16 cellular contexts compared by ENCODE assay signal in the genomic region with DNA sequence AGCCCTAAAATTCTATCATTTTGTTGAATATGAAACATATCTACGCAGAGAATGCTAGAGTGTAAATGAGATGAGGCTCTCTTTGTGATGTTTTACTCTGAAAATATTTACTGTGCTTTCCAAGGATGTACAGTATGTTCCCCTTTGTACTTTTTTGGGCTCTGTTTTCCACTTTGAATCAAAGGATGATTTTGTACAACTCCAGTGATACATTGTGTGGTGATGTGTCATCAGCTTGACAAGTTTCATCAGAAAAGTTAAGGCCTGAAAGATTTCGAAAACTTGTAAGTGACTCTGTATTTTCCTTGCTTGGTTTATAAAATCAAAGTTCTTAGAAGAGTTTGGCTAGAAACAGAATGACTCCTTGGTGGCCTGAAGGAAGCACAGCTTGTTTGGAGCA.
DNase-seq lines count a peak whose midpoint lies in the region; ATAC-seq, FAIRE-seq and TF ChIP-seq lines count a peak whose summit lies in the region.
"Had no signal": no experiment of that assay in that cellular context is flagged by ENCODE, and none has a peak within 500 bp of the region (broad histone marks: within the 10 kb centered on the region; RNA-seq: fewer than 3 reads in every experiment).

No MANE protein-coding gene starts in this region.

- no peaks in the 10 kb centered on the region for H3K79me1 ChIP-seq in neuronal stem cell (ENCODE audit: low read depth, low read length)

- no peak overlapping the region for H3K23ac ChIP-seq in neuronal stem cell (ENCODE audit: low read depth, low read length, poor library complexity)

- H4K8ac ChIP-seq in neuronal stem cell (ENCODE audit: low read depth, low read length) = no peak overlapping the region

- H2AK5ac ChIP-seq in neuronal stem cell (ENCODE audit: low read depth, low read length) = no peak overlapping the region

- no peak overlapping the region for H2BK120ac ChIP-seq in neuronal stem cell (ENCODE audit: low read depth, low read length)

- no peak overlapping the region for H3K9ac ChIP-seq in neuronal stem cell (ENCODE audit: low read depth, low read length, poor library complexity)

- TF ChIP-seq RAD21 in A549 (conservative IDR thresholded peaks at IDR 0.05 in 1 of 2, IDR thresholded peaks at IDR 0.05 in 1 of 2) = no peak

- H3K36me3 ChIP-seq in bronchial epithelial cell (ENCODE audit: control insufficient read depth, insufficient read depth, low read length) (no peaks in the 10 kb centered on the region), gastroesophageal sphincter (peaks cover 0 to 2% of the 10 kb centered on the region in 2 donors), neuronal stem cell (replicated peaks in 1 of 2; ENCODE audit: control insufficient read depth in 2 of 2, insufficient read depth in 2 of 2, low read length in 2 of 2) (peaks cover 0 to 2% of the 10 kb centered on the region in 2 donors)

- TF ChIP-seq CTCF in A549 (IDR thresholded peaks at IDR 0.05) = no peak
- TF ChIP-seq CTCF in bronchial epithelial cell (IDR thresholded peaks at IDR 0.05; ENCODE audit: insufficient read depth, low read length, severe bottlenecking) = no peak
- no peak for TF ChIP-seq CTCF in gastroesophageal sphincter (IDR thresholded peaks at IDR 0.05)

- TF ChIP-seq POLR2A in A549 (IDR thresholded peaks at IDR 0.05; ENCODE audit: low read length) = no peak
- TF ChIP-seq POLR2A in gastroesophageal sphincter (IDR thresholded peaks at IDR 0.05) = no peak

- CTCF ChIA-PET in A549 (lab: Yijun Ruan, JAX) = no interaction called here

- no peak overlapping the region for H2BK12ac ChIP-seq in neuronal stem cell (ENCODE audit: low read length)

- POLR2A ChIA-PET in A549 (lab: Yijun Ruan, JAX) = no interaction called here
- POLR2A ChIA-PET in naive thymus-derived CD8-positive, alpha-beta T cell (lab: Charles Lee) = no interaction called here

- no peaks in the 10 kb centered on the region for H3K9me3 Mint-ChIP-seq in naive thymus-derived CD8-positive, alpha-beta T cell
- H3K9me3 Mint-ChIP-seq: activated naive CD4-positive, alpha-beta T cell treated with anti-CD3 and anti-CD28 coated beads for 36 hours; central memory CD8-positive, alpha-beta T cell; nephron progenitor cell had no signal

- H3K4me1 Mint-ChIP-seq in naive thymus-derived CD8-positive, alpha-beta T cell = no peaks in the 10 kb centered on the region
- H3K4me1 Mint-ChIP-seq: central memory CD8-positive, alpha-beta T cell had no signal

- H3K27me3 Mint-ChIP-seq in naive thymus-derived CD8-positive, alpha-beta T cell = peaks cover 0 to 4% (median 4%) of the 10 kb centered on the region in 5 donors
- H3K27me3 Mint-ChIP-seq: central memory CD8-positive, alpha-beta T cell had no signal

- no peak for TF ChIP-seq EP300 in A549 (IDR thresholded peaks at IDR 0.05)
- no peak for TF ChIP-seq EP300 in gastroesophageal sphincter (IDR thresholded peaks at IDR 0.05)

- H3K36me3 Mint-ChIP-seq in naive thymus-derived CD8-positive, alpha-beta T cell = no peaks in the 10 kb centered on the region

- H3K4me1 ChIP-seq in A549 (peaks cover 14% of the 10 kb centered on the region), gastroesophageal sphincter (peaks cover 22 to 90% (median 24%) of the 10 kb centered on the region in 3 donors), neuronal stem cell (ENCODE audit: control insufficient read depth in 2 of 2, insufficient read depth in 1 of 2, low read depth in 1 of 2, low read length in 2 of 2) (no peaks in the 10 kb centered on the region)

- H3K18ac ChIP-seq in neuronal stem cell (ENCODE audit: low read length) = no peak overlapping the region

- DNase-seq in A549 (ENCODE audit: low read depth in 1 of 2, low spot score in 1 of 2) = no peak
- peak; percentile 93 for DNase-seq in LHCN-M2 (ENCODE audit: low read depth)
- peak; percentile 86 for DNase-seq in bronchial epithelial cell (ENCODE audit: low read depth)
- no peak for DNase-seq in cerebellum (ENCODE audit: low spot score)
- no peak for DNase-seq in naive thymus-derived CD8-positive, alpha-beta T cell
- DNase-seq in neuronal stem cell (ENCODE audit: low spot score) = no peak
- DNase-seq: ACHN; activated naive CD4-positive, alpha-beta T cell treated with anti-CD3 and anti-CD28 coated beads for 36 hours; COR-L47; hypothalamus; NCI-H2171 treated with DMSO at 0.1 percent for 48 hours; nephron progenitor cell; stimulated activated CD4-positive, alpha-beta T cell treated with anti-CD3 and anti-CD28 coated beads, Interleukin-4, amount 100 ng/mL, for 4 hours had no signal

- H3K9me3 ChIP-seq in A549 (no peaks in the 10 kb centered on the region), gastroesophageal sphincter (no peaks in the 10 kb centered on the region), neuronal stem cell (replicated peaks in 1 of 2; ENCODE audit: control insufficient read depth in 2 of 2, insufficient read depth in 1 of 2, low read depth in 1 of 2, low read length in 2 of 2) (no peaks in the 10 kb centered on the region)

- no peak overlapping the region for H3K4ac ChIP-seq in neuronal stem cell (ENCODE audit: low read length)

- no peak overlapping the region for H3K27ac Mint-ChIP-seq in naive thymus-derived CD8-positive, alpha-beta T cell
- H3K27ac Mint-ChIP-seq: activated naive CD4-positive, alpha-beta T cell treated with anti-CD3 and anti-CD28 coated beads for 36 hours; nephron progenitor cell had no signal

- H2BK15ac ChIP-seq in neuronal stem cell (ENCODE audit: low read length) = no peak overlapping the region

- no peak overlapping the region for H2BK5ac ChIP-seq in neuronal stem cell (ENCODE audit: low read length)

- FAIRE-seq in A549 (lab: Jason Lieb, UNC) (no peak), bronchial epithelial cell (lab: Jason Lieb, UNC) (no peak)

- H3K27ac ChIP-seq in A549 = peak overlapping the region; percentile 46 to 67; a peak in 5 of 6 replicates
- peak overlapping the region; percentile 34 to 80 (median 67) for H3K27ac ChIP-seq in gastroesophageal sphincter
- H3K27ac ChIP-seq in neuronal stem cell (replicated peaks; ENCODE audit: low read length) = no peak overlapping the region

- H3K4me2 ChIP-seq in A549 (peak overlapping the region; percentile 0; the same call in 1 of the 3 replicates), neuronal stem cell (ENCODE audit: insufficient read depth, low read length, poor library complexity, severe bottlenecking) (no peak overlapping the region)

- no peak overlapping the region for H4K91ac ChIP-seq in neuronal stem cell (ENCODE audit: low read depth, low read length, poor library complexity)

- no peak for ATAC-seq in A549
- peak; percentile 75 for ATAC-seq in gastroesophageal sphincter
- ATAC-seq in naive thymus-derived CD8-positive, alpha-beta T cell = no peak
- ATAC-seq in HG03460 (IDR thresholded peaks at IDR 0.05; ENCODE audit: unreplicated experiment) = no peak

- no peaks in the 10 kb centered on the region for H3K27me3 ChIP-seq in bronchial epithelial cell (ENCODE audit: control insufficient read depth, insufficient read depth, low read length)
- H3K27me3 ChIP-seq in gastroesophageal sphincter = no peaks in the 10 kb centered on the region
- H3K27me3 ChIP-seq in neuronal stem cell (ENCODE audit: control insufficient read depth in 3 of 3, insufficient read depth in 3 of 3, low read depth in 1 of 3, low read length in 3 of 3) = no peaks in the 10 kb centered on the region

- H3K4me3 Mint-ChIP-seq in naive thymus-derived CD8-positive, alpha-beta T cell = no peak overlapping the region
- H3K4me3 Mint-ChIP-seq: activated naive CD4-positive, alpha-beta T cell treated with anti-CD3 and anti-CD28 coated beads for 36 hours; central memory CD8-positive, alpha-beta T cell; nephron progenitor cell had no signal

- no peak overlapping the region for H2AFZ ChIP-seq in neuronal stem cell (ENCODE audit: low read length)

- H3K4me3 ChIP-seq in A549 (no peak overlapping the region), bronchial epithelial cell (ENCODE audit: low read depth, low read length) (no peak overlapping the region), gastroesophageal sphincter (no peak overlapping the region), neuronal stem cell (ENCODE audit: low read length in 2 of 2) (no peak overlapping the region)

- WGBS in A549 (ENCODE audit: missing lambda C conversion rate) = 78% methylated on average over 2 of the region's 2 CpGs
- WGBS in gastroesophageal sphincter (ENCODE audit: low coverage in 1 of 2), 2 donors = 65 to 82% methylated on average over 2 of the region's 2 CpGs
- no CpG with 5 or more reads among the region's 2 CpGs for WGBS in neuronal stem cell (ENCODE audit: extremely low coverage in 2 of 2, insufficient read length in 2 of 2, insufficient replicate concordance in 1 of 2), 2 donors

- H3K14ac ChIP-seq in neuronal stem cell (ENCODE audit: low read length) = no peak overlapping the region

TF ChIP-seq in A549, 52 proteins besides CTCF, POLR2A, EP300 and RAD21:
- TF ChIP-seq, protein P1, sequence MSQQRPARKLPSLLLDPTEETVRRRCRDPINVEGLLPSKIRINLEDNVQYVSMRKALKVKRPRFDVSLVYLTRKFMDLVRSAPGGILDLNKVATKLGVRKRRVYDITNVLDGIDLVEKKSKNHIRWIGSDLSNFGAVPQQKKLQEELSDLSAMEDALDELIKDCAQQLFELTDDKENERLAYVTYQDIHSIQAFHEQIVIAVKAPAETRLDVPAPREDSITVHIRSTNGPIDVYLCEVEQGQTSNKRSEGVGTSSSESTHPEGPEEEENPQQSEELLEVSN (IDR thresholded peaks at IDR 0.05; ENCODE audit: borderline replicate concordance, low read depth) = no peak
- no peak for TF ChIP-seq HOXB5 (CRISPR knock-in tag; IDR thresholded peaks at IDR 0.05)
- TF ChIP-seq, protein P2, sequence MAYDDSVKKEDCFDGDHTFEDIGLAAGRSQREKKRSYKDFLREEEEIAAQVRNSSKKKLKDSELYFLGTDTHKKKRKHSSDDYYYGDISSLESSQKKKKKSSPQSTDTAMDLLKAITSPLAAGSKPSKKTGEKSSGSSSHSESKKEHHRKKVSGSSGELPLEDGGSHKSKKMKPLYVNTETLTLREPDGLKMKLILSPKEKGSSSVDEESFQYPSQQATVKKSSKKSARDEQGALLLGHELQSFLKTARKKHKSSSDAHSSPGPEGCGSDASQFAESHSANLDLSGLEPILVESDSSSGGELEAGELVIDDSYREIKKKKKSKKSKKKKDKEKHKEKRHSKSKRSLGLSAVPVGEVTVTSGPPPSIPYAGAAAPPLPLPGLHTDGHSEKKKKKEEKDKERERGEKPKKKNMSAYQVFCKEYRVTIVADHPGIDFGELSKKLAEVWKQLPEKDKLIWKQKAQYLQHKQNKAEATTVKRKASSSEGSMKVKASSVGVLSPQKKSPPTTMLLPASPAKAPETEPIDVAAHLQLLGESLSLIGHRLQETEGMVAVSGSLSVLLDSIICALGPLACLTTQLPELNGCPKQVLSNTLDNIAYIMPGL (CRISPR knock-in tag; IDR thresholded peaks at IDR 0.05; ENCODE audit: borderline replicate concordance) = no peak
- no peak for TF ChIP-seq JUN (IDR thresholded peaks at IDR 0.05)
- TF ChIP-seq EHF (CRISPR knock-in tag; IDR thresholded peaks at IDR 0.05) = no peak
- no peak for TF ChIP-seq NR3C1 (IDR thresholded peaks at IDR 0.05)

Comparison
In these comparisons a context has a peak if more than half of its experiments do, and no peak if none do; other contexts are left out.
1. DNase-seq: peak in LHCN-M2 (single experiment) and bronchial epithelial cell (single experiment); none in A549 (0 of 2), cerebellum (single experiment), naive thymus-derived CD8-positive, alpha-beta T cell (0 of 10) and neuronal stem cell (single experiment).